Comparison of ENCODE assay signal across 8 cellular contexts in the genomic region with DNA sequence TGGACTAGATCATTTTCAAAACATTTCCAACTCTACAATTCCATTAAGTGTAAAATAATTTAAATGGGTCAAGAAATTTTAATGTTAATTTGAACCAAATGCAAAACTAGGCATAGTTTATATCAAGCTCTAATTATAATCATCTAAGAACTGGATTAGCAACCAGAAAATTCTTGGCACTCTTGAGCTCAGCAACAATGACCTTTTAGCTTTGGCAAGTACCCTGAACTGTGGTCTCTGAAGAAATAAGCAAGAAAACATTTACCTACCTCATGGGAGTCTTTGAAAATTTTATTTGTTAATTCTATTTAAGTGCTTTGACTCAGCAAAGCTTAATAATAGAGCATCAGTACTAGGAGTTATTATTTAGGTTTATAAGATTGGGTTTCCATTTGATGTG.
"Had no signal": no experiment of that assay in that cellular context is flagged by ENCODE, and none has a peak within 500 bp of the region (broad histone marks: within the 10 kb centered on the region; RNA-seq: fewer than 3 reads in every experiment).

No MANE protein-coding gene starts in this region.

- H3K4me1 Mint-ChIP-seq: IgD-negative memory B cell had no signal

- H3K9ac ChIP-seq: GM23248 had no signal

- H3K4me3 ChIP-seq: GM23248, HAP-1 had no signal

- H3K27ac ChIP-seq: GM23248, HL-60 had no signal

- H3K27ac Mint-ChIP-seq: IgD-negative memory B cell had no signal

- H3K9me3 ChIP-seq: HAP-1 had no signal

- H3K4me3 Mint-ChIP-seq: IgD-negative memory B cell had no signal

- H3K36me3 Mint-ChIP-seq: IgD-negative memory B cell had no signal

- H3K27me3 Mint-ChIP-seq: IgD-negative memory B cell had no signal

- DNase-seq: GM23248, GOT3, H7 had no signal

- ATAC-seq: HCT116, HepG2 had no signal

- H3K36me3 ChIP-seq: HAP-1 had no signal

- H3K4me1 ChIP-seq: HAP-1 had no signal

- H2AFZ ChIP-seq: GM23248 had no signal
